In the genomic region with DNA sequence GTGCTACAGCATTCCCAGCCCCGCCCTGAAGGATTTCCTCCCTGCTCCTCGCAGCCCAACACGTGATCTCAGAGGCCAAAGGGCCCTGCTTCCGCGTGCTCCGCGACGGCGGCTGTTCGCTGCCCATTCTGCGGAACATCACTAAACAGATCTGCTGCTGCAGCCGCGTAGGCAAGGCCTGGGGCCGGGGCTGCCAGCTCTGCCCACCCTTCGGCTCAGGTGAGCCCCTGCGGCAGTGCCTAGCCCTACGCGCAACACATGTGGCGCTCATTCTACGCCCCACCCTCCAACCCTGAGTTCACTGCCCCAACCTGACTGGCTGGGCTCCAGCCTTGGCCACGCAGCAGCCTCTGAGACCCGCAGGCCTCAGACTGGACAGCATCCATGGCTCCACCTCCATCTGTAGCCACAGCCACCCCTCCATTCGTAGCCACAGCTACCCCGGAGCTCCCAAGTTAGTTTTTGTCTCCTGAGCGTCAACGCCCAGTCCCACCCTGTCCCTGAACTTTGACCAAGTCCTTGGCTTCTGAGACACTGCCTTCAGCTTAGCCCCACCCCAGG, we compare ENCODE assay signal across 1 cellular context.
TF ChIP-seq lines count a peak whose summit lies in the region.

No MANE protein-coding gene starts in this region.

TF ChIP-seq in HepG2, 621 proteins besides CTCF, POLR2A, EP300 and RAD21 (continued from another document):
- no peak for TF ChIP-seq THAP9 (CRISPR knock-in tag; IDR thresholded peaks at IDR 0.05; ENCODE audit: borderline replicate concordance)
- TF ChIP-seq MYC (CRISPR knock-in tag; IDR thresholded peaks at IDR 0.05; ENCODE audit: borderline replicate concordance) = peak; percentile 30; the same call in 1 of the 2 replicates
- TF ChIP-seq BCL6 (CRISPR knock-in tag; IDR thresholded peaks at IDR 0.05) = peak; percentile 37; the same call in 1 of the 2 replicates
- TF ChIP-seq ZNF790 (CRISPR knock-in tag; IDR thresholded peaks at IDR 0.05; ENCODE audit: borderline replicate concordance) = no peak
- no peak for TF ChIP-seq ZNF615 (CRISPR knock-in tag; IDR thresholded peaks at IDR 0.05; ENCODE audit: borderline replicate concordance)
- no peak for TF ChIP-seq ZNF598 (CRISPR knock-in tag; IDR thresholded peaks at IDR 0.05; ENCODE audit: borderline replicate concordance)
- no peak for TF ChIP-seq ZNF75D (CRISPR knock-in tag; IDR thresholded peaks at IDR 0.05; ENCODE audit: borderline replicate concordance)
- TF ChIP-seq, protein P1, sequence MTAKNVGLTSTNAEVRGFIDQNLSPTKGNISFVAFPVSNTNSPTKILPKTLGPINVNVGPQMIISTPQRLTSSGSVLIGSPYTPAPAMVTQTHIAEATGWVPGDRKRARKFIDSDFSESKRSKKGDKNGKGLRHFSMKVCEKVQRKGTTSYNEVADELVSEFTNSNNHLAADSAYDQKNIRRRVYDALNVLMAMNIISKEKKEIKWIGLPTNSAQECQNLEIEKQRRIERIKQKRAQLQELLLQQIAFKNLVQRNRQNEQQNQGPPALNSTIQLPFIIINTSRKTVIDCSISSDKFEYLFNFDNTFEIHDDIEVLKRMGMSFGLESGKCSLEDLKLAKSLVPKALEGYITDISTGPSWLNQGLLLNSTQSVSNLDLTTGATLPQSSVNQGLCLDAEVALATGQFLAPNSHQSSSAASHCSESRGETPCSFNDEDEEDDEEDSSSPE (CRISPR knock-in tag; IDR thresholded peaks at IDR 0.05) = peak; percentile 78
- TF ChIP-seq ZNF275 (CRISPR knock-in tag; IDR thresholded peaks at IDR 0.05; ENCODE audit: borderline replicate concordance) = no peak
- TF ChIP-seq, protein P2, sequence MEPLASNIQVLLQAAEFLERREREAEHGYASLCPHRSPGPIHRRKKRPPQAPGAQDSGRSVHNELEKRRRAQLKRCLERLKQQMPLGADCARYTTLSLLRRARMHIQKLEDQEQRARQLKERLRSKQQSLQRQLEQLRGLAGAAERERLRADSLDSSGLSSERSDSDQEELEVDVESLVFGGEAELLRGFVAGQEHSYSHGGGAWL (CRISPR knock-in tag; IDR thresholded peaks at IDR 0.05) = peak; percentile 83; the same call in 1 of the 2 replicates
- TF ChIP-seq CEBPB (IDR thresholded peaks at IDR 0.05; ENCODE audit: borderline replicate concordance, low read depth, low read length) = no peak
- TF ChIP-seq MXD1 (CRISPR knock-in tag; IDR thresholded peaks at IDR 0.05) = 0 out of 2 replicates have a peak, but pooled peaks have one; percentile 63
- no peak for TF ChIP-seq RXRB (CRISPR knock-in tag; IDR thresholded peaks at IDR 0.05; ENCODE audit: borderline replicate concordance)
- TF ChIP-seq ZFX (CRISPR knock-in tag; IDR thresholded peaks at IDR 0.05; ENCODE audit: low read depth) = peak; percentile 61
- TF ChIP-seq KMT2B (CRISPR knock-in tag; IDR thresholded peaks at IDR 0.05) = 0 out of 2 replicates have a peak, but pooled peaks have one; percentile 42
- TF ChIP-seq ZNF510 (CRISPR knock-in tag; IDR thresholded peaks at IDR 0.05; ENCODE audit: low read depth) = no peak
- no peak for TF ChIP-seq CBX1 (IDR thresholded peaks at IDR 0.05; ENCODE audit: low read depth)
- TF ChIP-seq ZNF382 (CRISPR knock-in tag; IDR thresholded peaks at IDR 0.05; ENCODE audit: borderline replicate concordance) = no peak
- TF ChIP-seq KLF11 (CRISPR knock-in tag; IDR thresholded peaks at IDR 0.05) = 0 out of 2 replicates have a peak, but pooled peaks have one; percentile 42
- no peak for TF ChIP-seq STAT6 (CRISPR knock-in tag; IDR thresholded peaks at IDR 0.05; ENCODE audit: borderline replicate concordance)
- no peak for TF ChIP-seq RELA (CRISPR knock-in tag; IDR thresholded peaks at IDR 0.05)
- peak; percentile 52 for TF ChIP-seq ZFY (CRISPR knock-in tag; IDR thresholded peaks at IDR 0.05)
- no peak for TF ChIP-seq ZBTB20 (CRISPR knock-in tag; IDR thresholded peaks at IDR 0.05; ENCODE audit: borderline replicate concordance, low read depth)
- TF ChIP-seq IRX3 (CRISPR knock-in tag; IDR thresholded peaks at IDR 0.05; ENCODE audit: borderline replicate concordance, low read depth) = 0 out of 2 replicates have a peak, but pooled peaks have one; percentile 56
- peak; percentile 77; the same call in 1 of the 2 replicates for TF ChIP-seq BORCS8-MEF2B (CRISPR knock-in tag; IDR thresholded peaks at IDR 0.05)
- no peak for TF ChIP-seq ZSCAN9 (CRISPR knock-in tag; IDR thresholded peaks at IDR 0.05; ENCODE audit: borderline replicate concordance)
- 0 out of 2 replicates have a peak, but pooled peaks have one; percentile 50 for TF ChIP-seq ZFYVE20 (CRISPR knock-in tag; IDR thresholded peaks at IDR 0.05; ENCODE audit: borderline replicate concordance, low read depth)
- no peak for TF ChIP-seq HOXA7 (CRISPR knock-in tag; IDR thresholded peaks at IDR 0.05)
- TF ChIP-seq KLF6 (CRISPR knock-in tag; IDR thresholded peaks at IDR 0.05) = peak; percentile 67; the same call in 1 of the 2 replicates
- TF ChIP-seq ZBTB1 (CRISPR knock-in tag; IDR thresholded peaks at IDR 0.05; ENCODE audit: borderline replicate concordance) = no peak
- no peak for TF ChIP-seq U2AF1 (optimal IDR thresholded peaks at IDR 0.05; ENCODE audit: low read depth, low read length)
- peak; percentile 35; the same call in 1 of the 2 replicates for TF ChIP-seq TGIF2 (CRISPR knock-in tag; IDR thresholded peaks at IDR 0.05)
- peak in 1 of 2 experiments; percentile 46; a peak in 1 of 4 replicates for TF ChIP-seq ATF4 (CRISPR knock-in tag; IDR thresholded peaks at IDR 0.05)
- TF ChIP-seq, protein P3, sequence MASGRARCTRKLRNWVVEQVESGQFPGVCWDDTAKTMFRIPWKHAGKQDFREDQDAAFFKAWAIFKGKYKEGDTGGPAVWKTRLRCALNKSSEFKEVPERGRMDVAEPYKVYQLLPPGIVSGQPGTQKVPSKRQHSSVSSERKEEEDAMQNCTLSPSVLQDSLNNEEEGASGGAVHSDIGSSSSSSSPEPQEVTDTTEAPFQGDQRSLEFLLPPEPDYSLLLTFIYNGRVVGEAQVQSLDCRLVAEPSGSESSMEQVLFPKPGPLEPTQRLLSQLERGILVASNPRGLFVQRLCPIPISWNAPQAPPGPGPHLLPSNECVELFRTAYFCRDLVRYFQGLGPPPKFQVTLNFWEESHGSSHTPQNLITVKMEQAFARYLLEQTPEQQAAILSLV (CRISPR knock-in tag; IDR thresholded peaks at IDR 0.05; ENCODE audit: borderline replicate concordance) = peak; percentile 58; the same call in 1 of the 2 replicates
- TF ChIP-seq ARNT2 (CRISPR knock-in tag; IDR thresholded peaks at IDR 0.05; ENCODE audit: low read depth) = peak; percentile 69; the same call in 1 of the 2 replicates
- peak; percentile 78 for TF ChIP-seq CCDC6 (CRISPR knock-in tag; IDR thresholded peaks at IDR 0.05)
